ENCODE assay signal across 22 cellular contexts in the genomic region with DNA sequence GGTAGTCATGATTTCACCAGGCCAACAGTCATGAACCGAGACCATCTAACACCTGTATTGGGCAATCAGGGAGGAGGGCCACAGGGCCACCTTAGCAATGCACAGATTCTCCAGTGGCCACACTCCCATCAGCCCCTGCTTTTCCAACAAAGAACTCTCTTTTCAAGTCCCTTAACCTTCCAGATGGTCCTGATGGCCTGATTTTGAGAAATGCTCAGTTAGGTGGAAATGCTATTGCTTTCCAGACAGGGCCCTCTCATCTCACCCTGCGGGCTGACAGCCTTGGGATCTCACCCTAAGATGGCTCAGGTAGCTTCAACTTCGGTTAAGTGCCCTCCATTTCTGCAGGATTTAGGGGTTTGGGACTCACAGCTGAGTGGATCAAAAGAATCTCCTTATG.
"Had no signal": no experiment of that assay in that cellular context is flagged by ENCODE, and none has a peak within 500 bp of the region (broad histone marks: within the 10 kb centered on the region; RNA-seq: fewer than 3 reads in every experiment).

No MANE protein-coding gene starts in this region.

- H3K4me1 Mint-ChIP-seq: endodermal cell had no signal

- ATAC-seq: effector memory CD8-positive, alpha-beta T cell; esophagus mucosa; foreskin keratinocyte; gastrocnemius medialis; gastroesophageal sphincter; heart left ventricle; heart right ventricle had no signal

- H3K4me3 Mint-ChIP-seq: dendritic cell treated with granulocyte-macrophage colony-stimulating factor and Interleukin-4, amounts not matched to agents 40 ng/mL and 50 ng/mL, for 4 days; effector memory CD8-positive, alpha-beta T cell; endodermal cell had no signal

- H3K9me3 Mint-ChIP-seq: dendritic cell treated with granulocyte-macrophage colony-stimulating factor and Interleukin-4, amounts not matched to agents 40 ng/mL and 50 ng/mL, for 4 days; effector memory CD8-positive, alpha-beta T cell; endodermal cell had no signal

- H3K27ac Mint-ChIP-seq: dendritic cell treated with granulocyte-macrophage colony-stimulating factor and Interleukin-4, amounts not matched to agents 40 ng/mL and 50 ng/mL, for 4 days; endodermal cell had no signal

- DNase-seq: colonic mucosa; cortex of kidney; dermis blood vessel endothelial cell; dorsolateral prefrontal cortex; effector CD4-positive, alpha-beta T cell; effector CD8-positive, alpha-beta T cell; effector memory CD4-positive, alpha-beta T cell; effector memory CD8-positive, alpha-beta T cell; endodermal cell; erythroblast; esophagus squamous epithelium; foreskin fibroblast; foreskin keratinocyte; foreskin melanocyte; gastrocnemius medialis; glutamatergic neuron; head of caudate nucleus; heart left ventricle; heart right ventricle had no signal

- H3K27me3 Mint-ChIP-seq: dendritic cell treated with granulocyte-macrophage colony-stimulating factor and Interleukin-4, amounts not matched to agents 40 ng/mL and 50 ng/mL, for 4 days; effector memory CD8-positive, alpha-beta T cell had no signal
